1 cellular context compared by ENCODE assay signal in genomic region chr12:57434517-57435223, GRCh38.
TF ChIP-seq lines count a peak whose summit lies in the region.

Gene INHBC, plus strand, starts transcription at chr12:57434784. Its CDS starts 103 bp downstream, at chr12:57434887.

TF ChIP-seq in HepG2, 621 proteins besides CTCF, POLR2A, EP300 and RAD21 (continued from another document and continues in another):
- TF ChIP-seq TERF1 (CRISPR knock-in tag; IDR thresholded peaks at IDR 0.05) (no peak), LCORL (IDR thresholded peaks at IDR 0.05) (no peak), LCORL (CRISPR knock-in tag; IDR thresholded peaks at IDR 0.05) (peak; percentile 33; the same call in 1 of the 2 replicates), AGO1 (IDR thresholded peaks at IDR 0.05; ENCODE audit: low read depth, low read length, poor library complexity, severe bottlenecking) (no peak), FOSL1 (CRISPR knock-in tag; IDR thresholded peaks at IDR 0.05; ENCODE audit: borderline replicate concordance) (no peak), ELK4 (CRISPR knock-in tag; IDR thresholded peaks at IDR 0.05; ENCODE audit: borderline replicate concordance) (no peak), TFE3 (CRISPR knock-in tag; IDR thresholded peaks at IDR 0.05) (no peak), TCF12 (IDR thresholded peaks at IDR 0.05) (no peak), TCF12 (CRISPR knock-in tag; IDR thresholded peaks at IDR 0.05) (no peak), RBAK (CRISPR knock-in tag; IDR thresholded peaks at IDR 0.05) (no peak), ZNF775 (CRISPR knock-in tag; IDR thresholded peaks at IDR 0.05; ENCODE audit: borderline replicate concordance) (no peak), ZNF12 (CRISPR knock-in tag; IDR thresholded peaks at IDR 0.05) (peak; percentile 74), ZBTB38 (CRISPR knock-in tag; IDR thresholded peaks at IDR 0.05) (0 out of 2 replicates have a peak, but pooled peaks have one; percentile 41), NKX3-1 (CRISPR knock-in tag; IDR thresholded peaks at IDR 0.05) (no peak), ZBTB20 (CRISPR knock-in tag; IDR thresholded peaks at IDR 0.05; ENCODE audit: borderline replicate concordance, low read depth) (no peak), GZF1 (CRISPR knock-in tag; IDR thresholded peaks at IDR 0.05) (no peak), MAZ (IDR thresholded peaks at IDR 0.05; ENCODE audit: borderline replicate concordance, low read depth, low read length) (no peak), MAZ (CRISPR knock-in tag; IDR thresholded peaks at IDR 0.05; ENCODE audit: low read depth) (no peak), SRF (IDR thresholded peaks at IDR 0.05; ENCODE audit: low read depth, low read length) (no peak), FOSL2 (CRISPR knock-in tag; IDR thresholded peaks at IDR 0.05) (no peak), DRAP1 (CRISPR knock-in tag; IDR thresholded peaks at IDR 0.05) (peak; percentile 41; the same call in 1 of the 2 replicates), CENPBD1 (CRISPR knock-in tag; IDR thresholded peaks at IDR 0.05; ENCODE audit: borderline replicate concordance, low read depth) (no peak), UBTF (CRISPR knock-in tag; IDR thresholded peaks at IDR 0.05) (no peak; the same call in 1 of the 2 replicates), MBNL3 (CRISPR knock-in tag; conservative IDR thresholded peaks at IDR 0.05) (no peak), ZNF629 (CRISPR knock-in tag; conservative IDR thresholded peaks at IDR 0.05) (no peak), PHF20 (CRISPR knock-in tag; IDR thresholded peaks at IDR 0.05) (peak; percentile 53; the same call in 1 of the 2 replicates), MIER3 (CRISPR knock-in tag; IDR thresholded peaks at IDR 0.05; ENCODE audit: borderline replicate concordance) (no peak), ZBTB25 (CRISPR knock-in tag; IDR thresholded peaks at IDR 0.05) (no peak), ARID4A (CRISPR knock-in tag; IDR thresholded peaks at IDR 0.05; ENCODE audit: borderline replicate concordance) (peak; percentile 44; the same call in 1 of the 2 replicates), ATF7 (IDR thresholded peaks at IDR 0.05) (no peak), ATF7 (CRISPR knock-in tag; IDR thresholded peaks at IDR 0.05) (peak; percentile 70; the same call in 1 of the 2 replicates), EED (CRISPR knock-in tag; IDR thresholded peaks at IDR 0.05) (no peak), ZNF512 (CRISPR knock-in tag; IDR thresholded peaks at IDR 0.05) (no peak), KAT7 (CRISPR knock-in tag; IDR thresholded peaks at IDR 0.05; ENCODE audit: borderline replicate concordance) (no peak), ZNF550 (CRISPR knock-in tag; IDR thresholded peaks at IDR 0.05; ENCODE audit: borderline replicate concordance) (no peak), ZMYM3 (CRISPR knock-in tag; IDR thresholded peaks at IDR 0.05) (no peak), CENPX (CRISPR knock-in tag; IDR thresholded peaks at IDR 0.05) (no peak), ATF4 (CRISPR knock-in tag; IDR thresholded peaks at IDR 0.05) (no peak), MTF2 (CRISPR knock-in tag; IDR thresholded peaks at IDR 0.05; ENCODE audit: borderline replicate concordance) (no peak), ZSCAN22 (CRISPR knock-in tag; IDR thresholded peaks at IDR 0.05) (no peak; the same call in 1 of the 2 replicates), SRSF9 (IDR thresholded peaks at IDR 0.05; ENCODE audit: borderline replicate concordance, insufficient read depth, low read depth, low read length, poor library complexity, severe bottlenecking) (no peak), RFX3 (CRISPR knock-in tag; IDR thresholded peaks at IDR 0.05) (no peak), SATB2 (CRISPR knock-in tag; IDR thresholded peaks at IDR 0.05) (no peak), PAWR (CRISPR knock-in tag; IDR thresholded peaks at IDR 0.05; ENCODE audit: borderline replicate concordance) (no peak), ZNF710 (CRISPR knock-in tag; IDR thresholded peaks at IDR 0.05; ENCODE audit: borderline replicate concordance) (no peak), RBM22 (optimal IDR thresholded peaks at IDR 0.05; ENCODE audit: low read length) (no peak), GPBP1L1 (CRISPR knock-in tag; IDR thresholded peaks at IDR 0.05) (no peak)
